14 cellular contexts compared by ENCODE assay signal in genomic region chr18:30358545-30358944, GRCh38.
A peak's percentile ranks its signal among the peaks of the same experiment; 100 is the strongest.
DNase-seq lines count a peak whose midpoint lies in the region; ATAC-seq, FAIRE-seq and TF ChIP-seq lines count a peak whose summit lies in the region.
"Had no signal": no experiment of that assay in that cellular context is flagged by ENCODE, and none has a peak within 500 bp of the region (broad histone marks: within the 10 kb centered on the region; RNA-seq: fewer than 3 reads in every experiment).

No MANE protein-coding gene starts in this region.

- FAIRE-seq in frontal cortex (lab: Jason Lieb, UNC) (no peak), urothelium cell line (lab: Jason Lieb, UNC) (no peak)

- no peak overlapping the region for H3K4me3 ChIP-seq in SK-N-SH (ENCODE audit: low read depth in 2 of 2, low read length in 1 of 2)
- no peak overlapping the region for H3K4me3 ChIP-seq in transverse colon
- H3K4me3 ChIP-seq: lung had no signal

- ATAC-seq in SK-N-SH treated with all-trans-retinoic acid at 6 μM for 48 hours: no peak
- ATAC-seq: activated CD8-positive, alpha-beta T cell treated with anti-CD3 and anti-CD28 coated beads for 36 hours had no signal

- DNase-seq in SK-N-SH (no peak), SW480 (ENCODE audit: low spot score) (peak; percentile 1), frontal cortex (ENCODE audit: low spot score in 2 of 2) (peak; percentile 5 to 14), urothelium cell line (ENCODE audit: low spot score) (peak; percentile 2), transverse colon (no peak), caudate nucleus (lab: John Stamatoyannopoulos, UW) (no peak), middle frontal gyrus (ENCODE audit: extremely low spot score, low spot score) (no peak)
- DNase-seq: activated CD8-positive, alpha-beta T cell treated with anti-CD3 and anti-CD28 coated beads for 36 hours; activated effector memory CD4-positive, alpha-beta T cell treated with anti-CD3 and anti-CD28 coated beads, Interleukin-2, amount 50 U/mL, for 16 hours; NCI-H446 treated with DMSO at 0.1 percent for 48 hours; nucleus accumbens; stimulated activated CD4-positive, alpha-beta T cell treated with anti-CD3 and anti-CD28 coated beads, Interleukin-12 subunit alpha, Interleukin-12 subunit beta, amount 100 ng/mL, for 4 hours had no signal

- POLR2A ChIA-PET in SK-N-SH (lab: Yijun Ruan, JAX): no interaction called here

- CTCF ChIA-PET in SK-N-SH (lab: Yijun Ruan, JAX): no interaction called here

- intact Hi-C loops in transverse colon (cut with DNase I; ENCODE audit: low total_unique reads): no loop called here

- H3K27ac ChIP-seq in SK-N-SH (ENCODE audit: low read depth in 2 of 2, low read length in 1 of 2) (no peak overlapping the region), transverse colon (no peak overlapping the region), caudate nucleus (ENCODE audit: low read depth, low read length) (no peak overlapping the region)

- no peaks in the 10 kb centered on the region for H3K79me2 ChIP-seq in SK-N-SH (ENCODE audit: insufficient read depth)

- H3K9me2 ChIP-seq in SK-N-SH: no peaks in the 10 kb centered on the region

- H3K4me1 ChIP-seq in SK-N-SH (ENCODE audit: control insufficient read depth in 1 of 2, insufficient read depth in 2 of 2, low read depth in 1 of 2, low read length in 1 of 2) (no peaks in the 10 kb centered on the region), transverse colon (no peaks in the 10 kb centered on the region)

- TF ChIP-seq POLR2A in transverse colon (IDR thresholded peaks at IDR 0.05): no peak

- no peaks in the 10 kb centered on the region for H3F3A ChIP-seq in SK-N-SH (replicated peaks; ENCODE audit: insufficient read depth)

- no peak overlapping the region for H3K4me2 ChIP-seq in SK-N-SH

- 0 out of 2 replicates have a peak overlapping the region, but pooled peaks have one; percentile 24 for H2AFZ ChIP-seq in SK-N-SH (ENCODE audit: low read depth)

- no peak for TF ChIP-seq RAD21 in SK-N-SH (IDR thresholded peaks at IDR 0.05; ENCODE audit: low read length)

- no peaks in the 10 kb centered on the region for H3K9me3 ChIP-seq in SK-N-SH
- no peaks in the 10 kb centered on the region for H3K9me3 ChIP-seq in transverse colon

- TF ChIP-seq EP300 in SK-N-SH (IDR thresholded peaks at IDR 0.05; ENCODE audit: borderline replicate concordance in 1 of 2, low read depth in 1 of 2, low read length in 1 of 2) (no peak), transverse colon (IDR thresholded peaks at IDR 0.05; ENCODE audit: low read depth) (no peak)

- in situ Hi-C loops in transverse colon (cut with MboI; ENCODE audit: low pct_ligation_motif_present in 1 of 4, low pct_unique_long_range_greater_than_20kb in 1 of 4, low sequenced_read_pairs in 3 of 4): no loop called here

- no peaks in the 10 kb centered on the region for H3K27me3 ChIP-seq in SK-N-SH (ENCODE audit: insufficient read depth)
- H3K27me3 ChIP-seq in transverse colon: no peaks in the 10 kb centered on the region

- TF ChIP-seq CTCF in SK-N-SH (IDR thresholded peaks at IDR 0.05) (no peak), transverse colon (IDR thresholded peaks at IDR 0.05) (no peak)

- H3K36me3 ChIP-seq in SK-N-SH (replicated peaks in 1 of 2; ENCODE audit: control insufficient read depth in 1 of 2, insufficient read depth in 2 of 2, low read length in 1 of 2) (no peaks in the 10 kb centered on the region), transverse colon (no peaks in the 10 kb centered on the region)

- H3K9ac ChIP-seq in SK-N-SH: no peak overlapping the region

- H4K20me1 ChIP-seq in SK-N-SH (ENCODE audit: insufficient read depth): no peaks in the 10 kb centered on the region

TF ChIP-seq in SK-N-SH, 30 proteins besides CTCF, POLR2A, EP300 and RAD21 (continues in another document):
- TF ChIP-seq FOXM1 (IDR thresholded peaks at IDR 0.05; ENCODE audit: low read depth) (no peak), EZH2phosphoT487 (IDR thresholded peaks at IDR 0.05; ENCODE audit: borderline replicate concordance, low read depth) (no peak), SMC3 (IDR thresholded peaks at IDR 0.05; ENCODE audit: low read depth, low read length) (no peak), MAX (IDR thresholded peaks at IDR 0.05; ENCODE audit: low read depth) (no peak), FOXJ3 (CRISPR knock-in tag; IDR thresholded peaks at IDR 0.05) (no peak), POLR2AphosphoS5 (IDR thresholded peaks at IDR 0.05; ENCODE audit: low read depth, low read length) (no peak), FOSL2 (IDR thresholded peaks at IDR 0.05; ENCODE audit: borderline replicate concordance, low read depth) (no peak), REST (IDR thresholded peaks at IDR 0.05; ENCODE audit: low read depth, low read length) (no peak), SIN3A (IDR thresholded peaks at IDR 0.05; ENCODE audit: borderline replicate concordance, low read depth, low read length) (no peak), RCOR1 (IDR thresholded peaks at IDR 0.05; ENCODE audit: low read length) (no peak), YY1 (IDR thresholded peaks at IDR 0.05; ENCODE audit: low read depth) (no peak)

TF ChIP-seq in SK-N-SH treated with all-trans-retinoic acid at 6 μM for 48 hours, 23 proteins besides CTCF, POLR2A, EP300 and RAD21:
- TF ChIP-seq OSR1 (CRISPR knock-in tag; IDR thresholded peaks at IDR 0.05): no peak
- no peak for TF ChIP-seq PATZ1 (CRISPR knock-in tag; IDR thresholded peaks at IDR 0.05; ENCODE audit: borderline replicate concordance)
- TF ChIP-seq ZC3H10 (CRISPR knock-in tag; IDR thresholded peaks at IDR 0.05): no peak
- no peak for TF ChIP-seq TCF4 (CRISPR knock-in tag; IDR thresholded peaks at IDR 0.05; ENCODE audit: borderline replicate concordance)
- no peak for TF ChIP-seq BACH2 (CRISPR knock-in tag; IDR thresholded peaks at IDR 0.05; ENCODE audit: borderline replicate concordance)
- TF ChIP-seq CSDC2 (CRISPR knock-in tag; IDR thresholded peaks at IDR 0.05): no peak
- TF ChIP-seq TOX (CRISPR knock-in tag; IDR thresholded peaks at IDR 0.05; ENCODE audit: borderline replicate concordance): no peak
- no peak for TF ChIP-seq RARB (CRISPR knock-in tag; IDR thresholded peaks at IDR 0.05)
- TF ChIP-seq PPARA (CRISPR knock-in tag; IDR thresholded peaks at IDR 0.05; ENCODE audit: borderline replicate concordance): no peak
- TF ChIP-seq CSRNP3 (CRISPR knock-in tag; IDR thresholded peaks at IDR 0.05): no peak

Comparison
In these comparisons a context has a peak if more than half of its experiments do, and no peak if none do; other contexts are left out.
1. DNase-seq: peak in SW480 (single experiment), frontal cortex (2 of 2) and urothelium cell line (single experiment); none in SK-N-SH (single experiment), transverse colon (single experiment), caudate nucleus (0 of 61) and middle frontal gyrus (single experiment).